1 cellular context compared by ENCODE assay signal in the genomic region with DNA sequence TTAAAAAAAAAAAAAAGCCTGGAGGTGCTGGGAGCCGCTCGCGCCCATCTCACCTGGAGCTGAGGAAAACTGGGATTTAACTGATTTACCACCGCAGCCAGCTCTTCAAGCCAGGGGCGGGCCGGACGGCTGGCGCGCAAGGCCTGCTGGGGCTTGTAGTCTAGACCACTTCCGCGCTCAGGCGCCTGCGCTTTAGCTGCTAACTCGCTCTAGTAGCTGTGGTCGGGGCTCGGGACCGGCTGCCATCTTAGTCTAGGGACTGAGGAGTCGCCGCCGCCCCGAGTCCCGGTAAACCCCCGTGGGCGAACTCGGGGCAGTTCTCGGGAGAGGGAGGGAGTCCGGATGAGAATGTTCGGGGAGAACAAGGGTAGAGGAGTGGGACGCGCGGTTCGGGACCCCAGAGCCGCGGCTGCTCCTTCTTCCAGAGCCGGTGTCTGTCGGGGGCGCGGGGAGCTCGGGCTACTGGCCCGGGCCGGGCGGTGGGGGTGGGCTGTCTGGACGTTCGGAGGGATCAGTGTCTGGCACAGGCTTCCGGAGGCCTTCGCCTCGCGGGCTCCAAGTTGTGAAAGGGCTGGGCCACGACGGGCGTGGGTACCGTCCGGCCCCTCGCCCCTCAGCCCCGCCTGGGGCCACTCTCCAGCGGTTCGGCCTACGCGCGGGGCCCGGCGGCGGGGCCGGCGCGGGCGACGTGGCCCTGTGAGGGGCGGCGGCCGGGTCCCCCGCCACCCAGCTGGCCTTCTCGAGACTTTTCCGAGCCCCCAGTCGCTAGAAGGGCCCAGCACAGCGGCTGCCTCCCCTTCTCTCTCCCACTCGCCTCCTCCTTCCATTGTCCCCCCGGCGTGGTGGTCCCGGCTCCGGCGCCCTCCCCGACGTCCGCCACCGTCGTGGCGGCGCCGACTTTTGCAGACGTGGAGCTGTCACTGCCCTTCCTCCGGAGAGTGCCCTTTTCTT.
TF ChIP-seq lines count a peak whose summit lies in the region.

ITCH (plus strand) TSS at position 212 of the 951 bp plus-strand sequence. CDS start 30,539 bp downstream, outside the sequence.

TF ChIP-seq in K562, 482 proteins besides CTCF, POLR2A, EP300 and RAD21 (continued from another document and continues in another):
- TF ChIP-seq ELF4 (CRISPR knock-in tag; IDR thresholded peaks at IDR 0.05) (0 out of 2 replicates have a peak, but pooled peaks have one; percentile 68), JUND (IDR thresholded peaks at IDR 0.05; ENCODE audit: borderline replicate concordance, low read depth, low read length) (0 out of 2 replicates have a peak, but pooled peaks have one; percentile 25), JUND (tag; IDR thresholded peaks at IDR 0.05; ENCODE audit: borderline replicate concordance, low read depth, low read length) (no peak; the same call in 2 of the 3 replicates), BRCA1 (IDR thresholded peaks at IDR 0.05) (no peak), BRCA1 (CRISPR knock-in tag; IDR thresholded peaks at IDR 0.05) (no peak), TAF9B (IDR thresholded peaks at IDR 0.05; ENCODE audit: partially characterized antibody) (peak; percentile 80), CBX1 (IDR thresholded peaks at IDR 0.05; ENCODE audit: low read depth) (0 out of 2 replicates have a peak, but pooled peaks have one; percentile 18), HDAC8 (tag; IDR thresholded peaks at IDR 0.05) (no peak), HIVEP1 (CRISPR knock-in tag; IDR thresholded peaks at IDR 0.05) (no peak), ZFP1 (CRISPR knock-in tag; IDR thresholded peaks at IDR 0.05) (no peak), TAF7 (tag; IDR thresholded peaks at IDR 0.05) (peak; percentile 73; the same call in 1 of the 2 replicates), SAFB2 (IDR thresholded peaks at IDR 0.05; ENCODE audit: borderline replicate concordance, low read depth, low read length, severe bottlenecking) (no peak), GABPB1 (CRISPR knock-in tag; IDR thresholded peaks at IDR 0.05) (no peak), PHF8 (IDR thresholded peaks at IDR 0.05; ENCODE audit: borderline replicate concordance, low read length) (peak; percentile 95), SMAD4 (CRISPR knock-in tag; conservative IDR thresholded peaks at IDR 0.05) (peak; percentile 58; the same call in 1 of the 2 replicates), KAT7 (CRISPR knock-in tag; IDR thresholded peaks at IDR 0.05; ENCODE audit: borderline replicate concordance) (peak; percentile 77; the same call in 1 of the 2 replicates), ZFX (CRISPR knock-in tag; IDR thresholded peaks at IDR 0.05) (peak; percentile 89), PHF21A (IDR thresholded peaks at IDR 0.05; ENCODE audit: borderline replicate concordance, low read depth) (no peak), CREB3L1 (IDR thresholded peaks at IDR 0.05; ENCODE audit: borderline replicate concordance, low read depth) (peak; percentile 78; the same call in 1 of the 2 replicates), RBBP5 (IDR thresholded peaks at IDR 0.05; ENCODE audit: borderline replicate concordance, insufficient read depth, low read length, poor library complexity, severe bottlenecking) (peak; percentile 94), POLR2G (IDR thresholded peaks at IDR 0.05; ENCODE audit: low read depth, low read length) (peak; percentile 96), ZNF695 (CRISPR knock-in tag; IDR thresholded peaks at IDR 0.05) (no peak), TEAD2 (tag; IDR thresholded peaks at IDR 0.05) (no peak), EGR1 (conservative IDR thresholded peaks at IDR 0.05) (0 out of 2 replicates have a peak, but pooled peaks have one; percentile 6), KDM2B (CRISPR knock-in tag; IDR thresholded peaks at IDR 0.05) (no peak), CREB5 (CRISPR knock-in tag; IDR thresholded peaks at IDR 0.05) (no peak), TFAP4 (CRISPR knock-in tag; IDR thresholded peaks at IDR 0.05; ENCODE audit: borderline replicate concordance) (peak; percentile 70; the same call in 1 of the 2 replicates), ZNF77 (CRISPR knock-in tag; IDR thresholded peaks at IDR 0.05) (no peak), MAZ (CRISPR knock-in tag; conservative IDR thresholded peaks at IDR 0.05 in 1 of 2, IDR thresholded peaks at IDR 0.05 in 1 of 2) (peak; percentile 11 to 48; a peak in 1 of 4 replicates), ZBTB7A (IDR thresholded peaks at IDR 0.05; ENCODE audit: borderline replicate concordance, control insufficient read depth, low read depth, low read length) (peak; percentile 73; the same call in 1 of the 2 replicates), NRF1 (conservative IDR thresholded peaks at IDR 0.05 in 1 of 2, IDR thresholded peaks at IDR 0.05 in 1 of 2) (peak; percentile 91 to 92), ZNF165 (CRISPR knock-in tag; IDR thresholded peaks at IDR 0.05; ENCODE audit: borderline replicate concordance) (no peak), CXXC5 (CRISPR knock-in tag; IDR thresholded peaks at IDR 0.05) (peak; percentile 36; the same call in 1 of the 2 replicates), C11orf30 (IDR thresholded peaks at IDR 0.05; ENCODE audit: low read depth) (no peak), ZNF780A (CRISPR knock-in tag; IDR thresholded peaks at IDR 0.05) (0 out of 2 replicates have a peak, but pooled peaks have one; percentile 16), SIN3A (IDR thresholded peaks at IDR 0.05; ENCODE audit: borderline replicate concordance in 2 of 2, control insufficient read depth in 1 of 2, low read depth in 2 of 2, low read length in 2 of 2) (0 out of 4 replicates have a peak, but pooled peaks of 1 of the 2 experiments have one; percentile 36), SRSF9 (IDR thresholded peaks at IDR 0.05; ENCODE audit: borderline replicate concordance, low read depth, low read length) (no peak), FOSL1 (tag; conservative IDR thresholded peaks at IDR 0.05) (peak; percentile 54; the same call in 1 of the 2 replicates), RB1 (IDR thresholded peaks at IDR 0.05; ENCODE audit: low read depth) (peak; percentile 23; the same call in 1 of the 2 replicates), RUNX1 (IDR thresholded peaks at IDR 0.05; ENCODE audit: low read depth) (0 out of 2 replicates have a peak, but pooled peaks have one; percentile 56), TRIM24 (IDR thresholded peaks at IDR 0.05) (no peak), STAT5B (CRISPR knock-in tag; IDR thresholded peaks at IDR 0.05) (no peak), CHCHD3 (CRISPR knock-in tag; IDR thresholded peaks at IDR 0.05) (0 out of 2 replicates have a peak, but pooled peaks have one; percentile 78), TBP (optimal IDR thresholded peaks at IDR 0.05; ENCODE audit: low read depth, low read length) (peak; percentile 88), MLLT1 (IDR thresholded peaks at IDR 0.05) (0 out of 4 replicates have a peak, but pooled peaks of 1 of the 2 experiments have one; percentile 38), JUN (IDR thresholded peaks at IDR 0.05; ENCODE audit: borderline replicate concordance, low read depth, low read length) (no peak), JUN (CRISPR knock-in tag; IDR thresholded peaks at IDR 0.05; ENCODE audit: borderline replicate concordance) (no peak), POLR2B (IDR thresholded peaks at IDR 0.05; ENCODE audit: low read depth, partially characterized antibody) (peak; percentile 91), SIN3B (IDR thresholded peaks at IDR 0.05; ENCODE audit: low read depth) (0 out of 2 replicates have a peak, but pooled peaks have one; percentile 14), ATF1 (CRISPR knock-in tag; IDR thresholded peaks at IDR 0.05) (no peak), ATF1 (tag; IDR thresholded peaks at IDR 0.05) (no peak)
- TF ChIP-seq, protein P1, sequence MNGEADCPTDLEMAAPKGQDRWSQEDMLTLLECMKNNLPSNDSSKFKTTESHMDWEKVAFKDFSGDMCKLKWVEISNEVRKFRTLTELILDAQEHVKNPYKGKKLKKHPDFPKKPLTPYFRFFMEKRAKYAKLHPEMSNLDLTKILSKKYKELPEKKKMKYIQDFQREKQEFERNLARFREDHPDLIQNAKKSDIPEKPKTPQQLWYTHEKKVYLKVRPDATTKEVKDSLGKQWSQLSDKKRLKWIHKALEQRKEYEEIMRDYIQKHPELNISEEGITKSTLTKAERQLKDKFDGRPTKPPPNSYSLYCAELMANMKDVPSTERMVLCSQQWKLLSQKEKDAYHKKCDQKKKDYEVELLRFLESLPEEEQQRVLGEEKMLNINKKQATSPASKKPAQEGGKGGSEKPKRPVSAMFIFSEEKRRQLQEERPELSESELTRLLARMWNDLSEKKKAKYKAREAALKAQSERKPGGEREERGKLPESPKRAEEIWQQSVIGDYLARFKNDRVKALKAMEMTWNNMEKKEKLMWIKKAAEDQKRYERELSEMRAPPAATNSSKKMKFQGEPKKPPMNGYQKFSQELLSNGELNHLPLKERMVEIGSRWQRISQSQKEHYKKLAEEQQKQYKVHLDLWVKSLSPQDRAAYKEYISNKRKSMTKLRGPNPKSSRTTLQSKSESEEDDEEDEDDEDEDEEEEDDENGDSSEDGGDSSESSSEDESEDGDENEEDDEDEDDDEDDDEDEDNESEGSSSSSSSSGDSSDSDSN (IDR thresholded peaks at IDR 0.05; ENCODE audit: borderline replicate concordance in 1 of 2, low read depth in 2 of 2, low read length in 2 of 2), result peak; percentile 39 to 83; a peak in 2 of 4 replicates
- TF ChIP-seq, protein P2, sequence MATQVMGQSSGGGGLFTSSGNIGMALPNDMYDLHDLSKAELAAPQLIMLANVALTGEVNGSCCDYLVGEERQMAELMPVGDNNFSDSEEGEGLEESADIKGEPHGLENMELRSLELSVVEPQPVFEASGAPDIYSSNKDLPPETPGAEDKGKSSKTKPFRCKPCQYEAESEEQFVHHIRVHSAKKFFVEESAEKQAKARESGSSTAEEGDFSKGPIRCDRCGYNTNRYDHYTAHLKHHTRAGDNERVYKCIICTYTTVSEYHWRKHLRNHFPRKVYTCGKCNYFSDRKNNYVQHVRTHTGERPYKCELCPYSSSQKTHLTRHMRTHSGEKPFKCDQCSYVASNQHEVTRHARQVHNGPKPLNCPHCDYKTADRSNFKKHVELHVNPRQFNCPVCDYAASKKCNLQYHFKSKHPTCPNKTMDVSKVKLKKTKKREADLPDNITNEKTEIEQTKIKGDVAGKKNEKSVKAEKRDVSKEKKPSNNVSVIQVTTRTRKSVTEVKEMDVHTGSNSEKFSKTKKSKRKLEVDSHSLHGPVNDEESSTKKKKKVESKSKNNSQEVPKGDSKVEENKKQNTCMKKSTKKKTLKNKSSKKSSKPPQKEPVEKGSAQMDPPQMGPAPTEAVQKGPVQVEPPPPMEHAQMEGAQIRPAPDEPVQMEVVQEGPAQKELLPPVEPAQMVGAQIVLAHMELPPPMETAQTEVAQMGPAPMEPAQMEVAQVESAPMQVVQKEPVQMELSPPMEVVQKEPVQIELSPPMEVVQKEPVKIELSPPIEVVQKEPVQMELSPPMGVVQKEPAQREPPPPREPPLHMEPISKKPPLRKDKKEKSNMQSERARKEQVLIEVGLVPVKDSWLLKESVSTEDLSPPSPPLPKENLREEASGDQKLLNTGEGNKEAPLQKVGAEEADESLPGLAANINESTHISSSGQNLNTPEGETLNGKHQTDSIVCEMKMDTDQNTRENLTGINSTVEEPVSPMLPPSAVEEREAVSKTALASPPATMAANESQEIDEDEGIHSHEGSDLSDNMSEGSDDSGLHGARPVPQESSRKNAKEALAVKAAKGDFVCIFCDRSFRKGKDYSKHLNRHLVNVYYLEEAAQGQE (CRISPR knock-in tag; IDR thresholded peaks at IDR 0.05; ENCODE audit: low read depth), result 0 out of 2 replicates have a peak, but pooled peaks have one; percentile 10
